Comparison of ENCODE assay signal across 9 cellular contexts in the genomic region with DNA sequence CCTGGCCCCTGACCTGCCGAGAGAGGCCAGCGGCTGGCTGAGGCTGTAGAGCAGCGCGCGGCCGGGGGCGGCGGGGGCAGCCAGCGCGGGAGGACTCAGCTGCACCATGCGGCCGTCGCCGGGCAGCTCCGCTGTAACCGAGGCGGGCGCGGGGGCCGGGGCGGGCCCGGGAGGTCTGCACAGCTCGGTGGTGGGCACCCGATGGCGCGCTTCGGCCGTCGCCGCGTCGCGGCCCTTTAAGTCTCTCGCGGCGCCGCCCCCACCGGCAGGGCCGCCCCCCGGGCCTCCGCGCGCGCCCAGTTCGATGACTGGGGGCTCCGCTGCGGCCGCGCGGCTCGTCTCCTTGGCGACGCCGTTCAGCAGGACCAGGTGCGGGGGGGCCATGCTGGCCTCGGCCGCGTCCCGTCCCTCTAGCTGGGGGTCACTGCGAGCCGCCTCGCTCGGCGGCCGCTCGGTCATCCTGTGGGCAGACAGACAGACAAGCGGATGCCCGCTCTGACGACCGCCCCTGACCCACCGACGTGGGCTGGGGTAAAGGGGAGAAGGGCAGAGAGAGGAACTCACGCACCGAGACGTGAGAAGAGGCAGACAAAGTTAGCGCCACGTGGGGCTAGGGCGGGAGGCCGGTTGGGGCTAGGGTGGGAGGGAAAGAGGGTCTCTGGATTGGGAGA. TPM values are rescaled to one million over a fixed set of nuclear protein-coding genes. Genes with fewer than 3 reads are reported as not detected.
A peak's percentile ranks its signal among the peaks of the same experiment; 100 is the strongest.
DNase-seq lines count a peak whose midpoint lies in the region; ATAC-seq and TF ChIP-seq lines count a peak whose summit lies in the region.
"Had no signal": no experiment of that assay in that cellular context is flagged by ENCODE, and none has a peak within 500 bp of the region (broad histone marks: within the 10 kb centered on the region; RNA-seq: fewer than 3 reads in every experiment).

No MANE protein-coding gene starts in this region.

- H3K27ac ChIP-seq in osteoblast (ENCODE audit: low read depth, low read length) = no peak overlapping the region

- peak overlapping the region; percentile 23 for H3K4me3 ChIP-seq in epithelial cell of proximal tubule (ENCODE audit: low read depth, low read length)
- no peak overlapping the region for H3K4me3 ChIP-seq in osteoblast (ENCODE audit: insufficient read depth, low read length)

- no peaks in the 10 kb centered on the region for H3K4me1 ChIP-seq in osteoblast (ENCODE audit: insufficient read depth, low read length)

- peaks cover 7% of the 10 kb centered on the region for H4K20me1 ChIP-seq in osteoblast (ENCODE audit: insufficient read depth, low read length)

- no peak for TF ChIP-seq CTCF in epithelial cell of proximal tubule (conservative IDR thresholded peaks at IDR 0.05; ENCODE audit: low read depth, low read length)
- TF ChIP-seq CTCF in osteoblast (IDR thresholded peaks at IDR 0.05; ENCODE audit: extremely low read depth, low read depth, low read length) = no peak

- no peaks in the 10 kb centered on the region for H3K9me3 ChIP-seq in osteoblast (ENCODE audit: low read depth, low read length)

- no peak overlapping the region for H3K4me2 ChIP-seq in osteoblast (ENCODE audit: insufficient read depth, low read length)

- peaks cover 90% of the 10 kb centered on the region for H3K27me3 ChIP-seq in osteoblast (ENCODE audit: insufficient read depth, low read length)

- ATAC-seq in GM21786 (IDR thresholded peaks at IDR 0.05; ENCODE audit: unreplicated experiment) (no peak), HG02571 (IDR thresholded peaks at IDR 0.05; ENCODE audit: unreplicated experiment) (no peak), HG02885 (IDR thresholded peaks at IDR 0.05; ENCODE audit: poor library complexity, unreplicated experiment) (no peak)

- H3K79me2 ChIP-seq in osteoblast (ENCODE audit: insufficient read depth, low read length) = no peaks in the 10 kb centered on the region

- H3K36me3 ChIP-seq in osteoblast (ENCODE audit: insufficient read depth, low read length) = no peaks in the 10 kb centered on the region

- no peak overlapping the region for H2AFZ ChIP-seq in osteoblast (ENCODE audit: low read length)

- DNase-seq in COLO668 (lab: John Stamatoyannopoulos, UW; ENCODE audit: unreplicated experiment) = peak; percentile 61
- DNase-seq in NCI-H748 treated with DMSO at 0.1 percent for 48 hours (lab: John Stamatoyannopoulos, UW) = peak; percentile 16
- no peak for DNase-seq in epithelial cell of proximal tubule (ENCODE audit: low read depth)
- peak; percentile 70 for DNase-seq in osteoblast (ENCODE audit: insufficient read length, low spot score, missing footprints)
- DNase-seq in NCI-H2171 treated with DMSO at 0.1 percent for 48 hours (lab: John Stamatoyannopoulos, UW) = no peak

RNA-seq across cellular contexts. Expression of gene TAL1, which starts 6.5 kb away (rescaled TPM):
- 0.69 and 1.4 TPM in 2 replicates for total RNA-seq in epithelial cell of proximal tubule
- not detected in 2 replicates for total RNA-seq in osteoblast
- total RNA-seq: RPMI7951 had no signal

RNA-seq across cellular contexts. Expression of gene PDZK1IP1, which starts 35.7 kb away (rescaled TPM):
- total RNA-seq in epithelial cell of proximal tubule (14.3 and 43.2 TPM in 2 replicates), osteoblast (not detected in 2 replicates)
- total RNA-seq: RPMI7951 had no signal

Comparison
In these comparisons a context has a peak if more than half of its experiments do, and no peak if none do; other contexts are left out.
1. DNase-seq: peak in COLO668 (single experiment), NCI-H748 treated with DMSO at 0.1 percent for 48 hours (single experiment) and osteoblast (single experiment); none in epithelial cell of proximal tubule (single experiment) and NCI-H2171 treated with DMSO at 0.1 percent for 48 hours (single experiment).
2. RNA of gene PDZK1IP1, which starts 35.7 kb away (total RNA-seq): 14.3 to 43.2 TPM in epithelial cell of proximal tubule; not detected in osteoblast; every median in the first group is over 10 times any median in the second.